ENCODE assay signal across 24 cellular contexts in genomic region chr3:16820485-16820884, GRCh38.
"Had no signal": no experiment of that assay in that cellular context is flagged by ENCODE, and none has a peak within 500 bp of the region (broad histone marks: within the 10 kb centered on the region; RNA-seq: fewer than 3 reads in every experiment).

No MANE protein-coding gene starts in this region.

- H3K9ac ChIP-seq: parathyroid adenoma had no signal

- H3K27ac ChIP-seq: epithelial cell of prostate, esophagus squamous epithelium, left ventricle myocardium inferior, lower lobe of right lung, parathyroid adenoma, prostate gland, right lobe of liver, stomach, thoracic aorta, transverse colon had no signal

- ATAC-seq: effector memory CD8-positive, alpha-beta T cell; left cardiac atrium; lower lobe of right lung; natural killer cell; stimulated activated memory B cell treated with anti-CD40 and anti-IgM and Interleukin-4, amounts not matched to agents 10 μg/mL and 1 μg/mL and 100 μg/mL, for 72 hours had no signal

- H3K27me3 ChIP-seq: esophagus squamous epithelium, right lobe of liver, stomach, transverse colon had no signal

- H3K4me1 ChIP-seq: esophagus squamous epithelium, left ventricle myocardium inferior, lower lobe of right lung, parathyroid adenoma, prostate gland, right lobe of liver, stomach, transverse colon had no signal

- H3K27ac Mint-ChIP-seq: dendritic cell treated with granulocyte-macrophage colony-stimulating factor and Interleukin-4, amounts not matched to agents 40 ng/mL and 50 ng/mL, for 4 days; effector memory CD8-positive, alpha-beta T cell; memory B cell; mesothelial cell of epicardium; natural killer cell; stimulated activated memory B cell treated with anti-CD40 and anti-IgM and Interleukin-4, amounts not matched to agents 10 μg/mL and 1 μg/mL and 100 μg/mL, for 72 hours had no signal

- H3K4me3 ChIP-seq: esophagus squamous epithelium, left ventricle myocardium inferior, lower lobe of right lung, prostate gland, right lobe of liver, stomach, thoracic aorta, transverse colon had no signal

- H3K36me3 ChIP-seq: esophagus squamous epithelium, left ventricle myocardium inferior, lower lobe of right lung, prostate gland, right lobe of liver, stomach, thoracic aorta, transverse colon had no signal

- H3K9me3 Mint-ChIP-seq: dendritic cell treated with granulocyte-macrophage colony-stimulating factor and Interleukin-4, amounts not matched to agents 40 ng/mL and 50 ng/mL, for 4 days; effector memory CD8-positive, alpha-beta T cell; memory B cell; mesothelial cell of epicardium; natural killer cell had no signal

- H2AFZ ChIP-seq: parathyroid adenoma had no signal

- H3K27me3 Mint-ChIP-seq: dendritic cell treated with granulocyte-macrophage colony-stimulating factor and Interleukin-4, amounts not matched to agents 40 ng/mL and 50 ng/mL, for 4 days; memory B cell; stimulated activated memory B cell treated with anti-CD40 and anti-IgM and Interleukin-4, amounts not matched to agents 10 μg/mL and 1 μg/mL and 100 μg/mL, for 72 hours had no signal

- H3K4me3 Mint-ChIP-seq: dendritic cell treated with granulocyte-macrophage colony-stimulating factor and Interleukin-4, amounts not matched to agents 40 ng/mL and 50 ng/mL, for 4 days; effector memory CD8-positive, alpha-beta T cell; memory B cell; mesothelial cell of epicardium; natural killer cell; neural crest cell; stimulated activated memory B cell treated with anti-CD40 and anti-IgM and Interleukin-4, amounts not matched to agents 10 μg/mL and 1 μg/mL and 100 μg/mL, for 72 hours had no signal

- H3K9me3 ChIP-seq: esophagus squamous epithelium, lower lobe of right lung, prostate gland, right lobe of liver, thoracic aorta, transverse colon had no signal

- H3K79me2 ChIP-seq: parathyroid adenoma had no signal

- H3K4me1 Mint-ChIP-seq: mesothelial cell of epicardium, neural crest cell had no signal

- DNase-seq: effector memory CD8-positive, alpha-beta T cell; esophagus squamous epithelium; foreskin fibroblast; kidney; left cardiac atrium; left ventricle myocardium inferior; lower lobe of right lung; natural killer cell; retina; right lobe of liver; stimulated activated CD4-positive, alpha-beta T cell treated with anti-CD3 and anti-CD28 coated beads, Interleukin-4, amount 100 ng/mL, for 1 hour; stimulated activated CD8-positive, alpha-beta memory T cell treated with anti-CD3 and anti-CD28 coated beads, Interleukin-4, amount 100 ng/mL, for 48 hours; stomach; substantia nigra; transverse colon had no signal

- FAIRE-seq: kidney had no signal
